In genomic region chr20:17391108-17391771, GRCh38 we compare ENCODE assay signal across 15 cellular contexts.
"Had no signal": no experiment of that assay in that cellular context is flagged by ENCODE, and none has a peak within 500 bp of the region (broad histone marks: within the 10 kb centered on the region; RNA-seq: fewer than 3 reads in every experiment).

No MANE protein-coding gene starts in this region.

- H3K27ac ChIP-seq: gastrocnemius medialis, left lung, tibial artery had no signal

- ATAC-seq: activated CD4-positive, alpha-beta T cell treated with anti-CD3 and anti-CD28 coated beads for 36 hours; esophagus mucosa; gastrocnemius medialis; left lung; stimulated activated naive CD8-positive, alpha-beta T cell treated with anti-CD3 and anti-CD28 coated beads, Interleukin-15, Interleukin-2, amounts not matched to agents 100 U/mL and 50 U/mL, for 24 hours; WTC11 had no signal

- H3K4me3 ChIP-seq: gastrocnemius medialis, left lung, tibial artery had no signal

- DNase-seq: activated CD4-positive, alpha-beta T cell treated with anti-CD3 and anti-CD28 coated beads for 36 hours; activated CD4-positive, alpha-beta T cell treated with anti-CD3 and anti-CD28 coated beads, Interleukin-2, amount 50 U/mL, for 48 hours; activated T-cell treated with anti-CD3 and anti-CD28 coated beads for 4 hours; effector CD8-positive, alpha-beta T cell; gastrocnemius medialis; left lung; mammary epithelial cell; midbrain; retina; stimulated activated CD4-positive, alpha-beta T cell treated with anti-CD3 and anti-CD28 coated beads, Interleukin-2, amount 100 ng/mL, for 24 hours; stimulated activated naive CD8-positive, alpha-beta T cell treated with anti-CD3 and anti-CD28 coated beads, Interleukin-15, Interleukin-2, amounts not matched to agents 100 U/mL and 50 U/mL, for 24 hours; substantia nigra; tibial artery had no signal

- H3K36me3 ChIP-seq: gastrocnemius medialis, left lung, tibial artery had no signal

- H3K27me3 ChIP-seq: gastrocnemius medialis, left lung had no signal

- H3K4me1 ChIP-seq: gastrocnemius medialis, left lung, tibial artery had no signal

- H3K9me3 ChIP-seq: gastrocnemius medialis, left lung, tibial artery had no signal
